1 cellular context compared by ENCODE assay signal in the genomic region with DNA sequence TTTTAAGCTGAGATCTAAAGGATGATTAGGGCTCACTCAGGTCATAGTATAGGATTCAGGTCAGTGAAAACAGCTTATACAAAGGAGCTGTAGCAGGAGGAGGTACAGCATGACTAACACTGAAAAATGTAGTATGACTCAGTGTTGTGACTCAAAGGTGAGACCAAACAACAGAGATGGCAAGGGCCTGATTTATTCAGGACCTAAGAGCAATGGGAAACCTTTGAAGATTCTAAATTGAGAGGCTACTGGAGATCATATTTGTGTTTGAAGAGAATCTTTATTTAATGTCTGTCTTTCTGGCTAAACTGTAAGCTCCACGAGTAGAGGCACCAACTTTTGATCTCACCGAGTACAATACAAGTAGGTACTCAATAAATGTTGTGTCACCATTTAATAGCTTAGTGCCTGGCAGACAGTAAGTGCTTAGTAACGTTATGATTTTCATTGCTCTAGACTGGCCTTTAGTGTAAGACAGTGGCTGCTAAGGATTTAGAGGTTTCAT.
TF ChIP-seq lines count a peak whose summit lies in the region.

No MANE protein-coding gene starts in this region.

TF ChIP-seq in HepG2, 621 proteins besides CTCF, POLR2A, EP300 and RAD21 (continued from another document and continues in another):
- TF ChIP-seq AHR (CRISPR knock-in tag; IDR thresholded peaks at IDR 0.05) (no peak), NR2F1 (CRISPR knock-in tag; IDR thresholded peaks at IDR 0.05) (peak in 1 of 2 experiments; percentile 83; a peak in 2 of 4 replicates), MED1 (CRISPR knock-in tag; IDR thresholded peaks at IDR 0.05) (peak; percentile 72), DPF2 (CRISPR knock-in tag; IDR thresholded peaks at IDR 0.05; ENCODE audit: borderline replicate concordance, low read depth) (peak; percentile 57; the same call in 1 of the 2 replicates), ZNF644 (CRISPR knock-in tag; IDR thresholded peaks at IDR 0.05; ENCODE audit: low read depth) (peak; percentile 53; the same call in 1 of the 2 replicates), RARA (CRISPR knock-in tag; IDR thresholded peaks at IDR 0.05) (peak; percentile 88), ZMYM3 (CRISPR knock-in tag; IDR thresholded peaks at IDR 0.05) (0 out of 2 replicates have a peak, but pooled peaks have one; percentile 18), ZNF652 (CRISPR knock-in tag; IDR thresholded peaks at IDR 0.05; ENCODE audit: borderline replicate concordance, low read depth) (peak; percentile 31; the same call in 1 of the 2 replicates), GABPA (IDR thresholded peaks at IDR 0.05; ENCODE audit: low read depth, low read length) (no peak), GABPA (CRISPR knock-in tag; IDR thresholded peaks at IDR 0.05; ENCODE audit: low read depth) (peak; percentile 30; the same call in 1 of the 2 replicates), CEBPG (CRISPR knock-in tag; IDR thresholded peaks at IDR 0.05) (peak; percentile 46; the same call in 1 of the 2 replicates), SOX5 (CRISPR knock-in tag; IDR thresholded peaks at IDR 0.05; ENCODE audit: borderline replicate concordance) (peak; percentile 79), TARDBP (CRISPR knock-in tag; IDR thresholded peaks at IDR 0.05) (0 out of 2 replicates have a peak, but pooled peaks have one; percentile 23), RCOR2 (CRISPR knock-in tag; IDR thresholded peaks at IDR 0.05) (peak; percentile 75), FOSL1 (CRISPR knock-in tag; IDR thresholded peaks at IDR 0.05; ENCODE audit: borderline replicate concordance) (peak; percentile 92), DMAP1 (CRISPR knock-in tag; IDR thresholded peaks at IDR 0.05) (no peak; the same call in 1 of the 2 replicates), ZNF788 (CRISPR knock-in tag; IDR thresholded peaks at IDR 0.05; ENCODE audit: borderline replicate concordance) (no peak), BCL6 (CRISPR knock-in tag; IDR thresholded peaks at IDR 0.05) (peak; percentile 65), HMG20B (CRISPR knock-in tag; conservative IDR thresholded peaks at IDR 0.05) (peak; percentile 72; the same call in 1 of the 2 replicates), HDAC1 (CRISPR knock-in tag; IDR thresholded peaks at IDR 0.05) (peak; percentile 35; the same call in 1 of the 2 replicates), SSRP1 (CRISPR knock-in tag; IDR thresholded peaks at IDR 0.05) (no peak), GATA4 (IDR thresholded peaks at IDR 0.05; ENCODE audit: borderline replicate concordance, low read depth) (no peak; the same call in 1 of the 2 replicates), FOXO1 (CRISPR knock-in tag; IDR thresholded peaks at IDR 0.05) (peak; percentile 75; the same call in 1 of the 2 replicates), NFYC (CRISPR knock-in tag; IDR thresholded peaks at IDR 0.05) (peak; percentile 13; the same call in 1 of the 2 replicates), MIXL1 (CRISPR knock-in tag; IDR thresholded peaks at IDR 0.05) (peak; percentile 50), KAT8 (CRISPR knock-in tag; IDR thresholded peaks at IDR 0.05) (peak; percentile 41; the same call in 1 of the 2 replicates), NR2F2 (IDR thresholded peaks at IDR 0.05; ENCODE audit: borderline replicate concordance, low read depth) (peak; percentile 65; the same call in 1 of the 2 replicates)
- TF ChIP-seq, protein P1, sequence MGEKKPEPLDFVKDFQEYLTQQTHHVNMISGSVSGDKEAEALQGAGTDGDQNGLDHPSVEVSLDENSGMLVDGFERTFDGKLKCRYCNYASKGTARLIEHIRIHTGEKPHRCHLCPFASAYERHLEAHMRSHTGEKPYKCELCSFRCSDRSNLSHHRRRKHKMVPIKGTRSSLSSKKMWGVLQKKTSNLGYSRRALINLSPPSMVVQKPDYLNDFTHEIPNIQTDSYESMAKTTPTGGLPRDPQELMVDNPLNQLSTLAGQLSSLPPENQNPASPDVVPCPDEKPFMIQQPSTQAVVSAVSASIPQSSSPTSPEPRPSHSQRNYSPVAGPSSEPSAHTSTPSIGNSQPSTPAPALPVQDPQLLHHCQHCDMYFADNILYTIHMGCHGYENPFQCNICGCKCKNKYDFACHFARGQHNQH (CRISPR knock-in tag; IDR thresholded peaks at IDR 0.05), result peak; percentile 71; the same call in 1 of the 2 replicates
- TF ChIP-seq, protein P2, sequence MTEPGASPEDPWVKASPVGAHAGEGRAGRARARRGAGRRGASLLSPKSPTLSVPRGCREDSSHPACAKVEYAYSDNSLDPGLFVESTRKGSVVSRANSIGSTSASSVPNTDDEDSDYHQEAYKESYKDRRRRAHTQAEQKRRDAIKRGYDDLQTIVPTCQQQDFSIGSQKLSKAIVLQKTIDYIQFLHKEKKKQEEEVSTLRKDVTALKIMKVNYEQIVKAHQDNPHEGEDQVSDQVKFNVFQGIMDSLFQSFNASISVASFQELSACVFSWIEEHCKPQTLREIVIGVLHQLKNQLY (CRISPR knock-in tag; IDR thresholded peaks at IDR 0.05), result peak; percentile 44; the same call in 1 of the 2 replicates
- TF ChIP-seq, protein P3, sequence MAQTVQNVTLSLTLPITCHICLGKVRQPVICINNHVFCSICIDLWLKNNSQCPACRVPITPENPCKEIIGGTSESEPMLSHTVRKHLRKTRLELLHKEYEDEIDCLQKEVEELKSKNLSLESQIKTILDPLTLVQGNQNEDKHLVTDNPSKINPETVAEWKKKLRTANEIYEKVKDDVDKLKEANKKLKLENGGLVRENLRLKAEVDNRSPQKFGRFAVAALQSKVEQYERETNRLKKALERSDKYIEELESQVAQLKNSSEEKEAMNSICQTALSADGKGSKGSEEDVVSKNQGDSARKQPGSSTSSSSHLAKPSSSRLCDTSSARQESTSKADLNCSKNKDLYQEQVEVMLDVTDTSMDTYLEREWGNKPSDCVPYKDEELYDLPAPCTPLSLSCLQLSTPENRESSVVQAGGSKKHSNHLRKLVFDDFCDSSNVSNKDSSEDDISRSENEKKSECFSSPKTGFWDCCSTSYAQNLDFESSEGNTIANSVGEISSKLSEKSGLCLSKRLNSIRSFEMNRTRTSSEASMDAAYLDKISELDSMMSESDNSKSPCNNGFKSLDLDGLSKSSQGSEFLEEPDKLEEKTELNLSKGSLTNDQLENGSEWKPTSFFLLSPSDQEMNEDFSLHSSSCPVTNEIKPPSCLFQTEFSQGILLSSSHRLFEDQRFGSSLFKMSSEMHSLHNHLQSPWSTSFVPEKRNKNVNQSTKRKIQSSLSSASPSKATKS (CRISPR knock-in tag; IDR thresholded peaks at IDR 0.05), result no peak
- TF ChIP-seq, protein P4, sequence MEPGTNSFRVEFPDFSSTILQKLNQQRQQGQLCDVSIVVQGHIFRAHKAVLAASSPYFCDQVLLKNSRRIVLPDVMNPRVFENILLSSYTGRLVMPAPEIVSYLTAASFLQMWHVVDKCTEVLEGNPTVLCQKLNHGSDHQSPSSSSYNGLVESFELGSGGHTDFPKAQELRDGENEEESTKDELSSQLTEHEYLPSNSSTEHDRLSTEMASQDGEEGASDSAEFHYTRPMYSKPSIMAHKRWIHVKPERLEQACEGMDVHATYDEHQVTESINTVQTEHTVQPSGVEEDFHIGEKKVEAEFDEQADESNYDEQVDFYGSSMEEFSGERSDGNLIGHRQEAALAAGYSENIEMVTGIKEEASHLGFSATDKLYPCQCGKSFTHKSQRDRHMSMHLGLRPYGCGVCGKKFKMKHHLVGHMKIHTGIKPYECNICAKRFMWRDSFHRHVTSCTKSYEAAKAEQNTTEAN (CRISPR knock-in tag; conservative IDR thresholded peaks at IDR 0.05), result 0 out of 2 replicates have a peak, but pooled peaks have one; percentile 28
- TF ChIP-seq, protein P5, sequence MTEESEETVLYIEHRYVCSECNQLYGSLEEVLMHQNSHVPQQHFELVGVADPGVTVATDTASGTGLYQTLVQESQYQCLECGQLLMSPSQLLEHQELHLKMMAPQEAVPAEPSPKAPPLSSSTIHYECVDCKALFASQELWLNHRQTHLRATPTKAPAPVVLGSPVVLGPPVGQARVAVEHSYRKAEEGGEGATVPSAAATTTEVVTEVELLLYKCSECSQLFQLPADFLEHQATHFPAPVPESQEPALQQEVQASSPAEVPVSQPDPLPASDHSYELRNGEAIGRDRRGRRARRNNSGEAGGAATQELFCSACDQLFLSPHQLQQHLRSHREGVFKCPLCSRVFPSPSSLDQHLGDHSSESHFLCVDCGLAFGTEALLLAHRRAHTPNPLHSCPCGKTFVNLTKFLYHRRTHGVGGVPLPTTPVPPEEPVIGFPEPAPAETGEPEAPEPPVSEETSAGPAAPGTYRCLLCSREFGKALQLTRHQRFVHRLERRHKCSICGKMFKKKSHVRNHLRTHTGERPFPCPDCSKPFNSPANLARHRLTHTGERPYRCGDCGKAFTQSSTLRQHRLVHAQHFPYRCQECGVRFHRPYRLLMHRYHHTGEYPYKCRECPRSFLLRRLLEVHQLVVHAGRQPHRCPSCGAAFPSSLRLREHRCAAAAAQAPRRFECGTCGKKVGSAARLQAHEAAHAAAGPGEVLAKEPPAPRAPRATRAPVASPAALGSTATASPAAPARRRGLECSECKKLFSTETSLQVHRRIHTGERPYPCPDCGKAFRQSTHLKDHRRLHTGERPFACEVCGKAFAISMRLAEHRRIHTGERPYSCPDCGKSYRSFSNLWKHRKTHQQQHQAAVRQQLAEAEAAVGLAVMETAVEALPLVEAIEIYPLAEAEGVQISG (CRISPR knock-in tag; IDR thresholded peaks at IDR 0.05), result no peak
- TF ChIP-seq, protein P6, sequence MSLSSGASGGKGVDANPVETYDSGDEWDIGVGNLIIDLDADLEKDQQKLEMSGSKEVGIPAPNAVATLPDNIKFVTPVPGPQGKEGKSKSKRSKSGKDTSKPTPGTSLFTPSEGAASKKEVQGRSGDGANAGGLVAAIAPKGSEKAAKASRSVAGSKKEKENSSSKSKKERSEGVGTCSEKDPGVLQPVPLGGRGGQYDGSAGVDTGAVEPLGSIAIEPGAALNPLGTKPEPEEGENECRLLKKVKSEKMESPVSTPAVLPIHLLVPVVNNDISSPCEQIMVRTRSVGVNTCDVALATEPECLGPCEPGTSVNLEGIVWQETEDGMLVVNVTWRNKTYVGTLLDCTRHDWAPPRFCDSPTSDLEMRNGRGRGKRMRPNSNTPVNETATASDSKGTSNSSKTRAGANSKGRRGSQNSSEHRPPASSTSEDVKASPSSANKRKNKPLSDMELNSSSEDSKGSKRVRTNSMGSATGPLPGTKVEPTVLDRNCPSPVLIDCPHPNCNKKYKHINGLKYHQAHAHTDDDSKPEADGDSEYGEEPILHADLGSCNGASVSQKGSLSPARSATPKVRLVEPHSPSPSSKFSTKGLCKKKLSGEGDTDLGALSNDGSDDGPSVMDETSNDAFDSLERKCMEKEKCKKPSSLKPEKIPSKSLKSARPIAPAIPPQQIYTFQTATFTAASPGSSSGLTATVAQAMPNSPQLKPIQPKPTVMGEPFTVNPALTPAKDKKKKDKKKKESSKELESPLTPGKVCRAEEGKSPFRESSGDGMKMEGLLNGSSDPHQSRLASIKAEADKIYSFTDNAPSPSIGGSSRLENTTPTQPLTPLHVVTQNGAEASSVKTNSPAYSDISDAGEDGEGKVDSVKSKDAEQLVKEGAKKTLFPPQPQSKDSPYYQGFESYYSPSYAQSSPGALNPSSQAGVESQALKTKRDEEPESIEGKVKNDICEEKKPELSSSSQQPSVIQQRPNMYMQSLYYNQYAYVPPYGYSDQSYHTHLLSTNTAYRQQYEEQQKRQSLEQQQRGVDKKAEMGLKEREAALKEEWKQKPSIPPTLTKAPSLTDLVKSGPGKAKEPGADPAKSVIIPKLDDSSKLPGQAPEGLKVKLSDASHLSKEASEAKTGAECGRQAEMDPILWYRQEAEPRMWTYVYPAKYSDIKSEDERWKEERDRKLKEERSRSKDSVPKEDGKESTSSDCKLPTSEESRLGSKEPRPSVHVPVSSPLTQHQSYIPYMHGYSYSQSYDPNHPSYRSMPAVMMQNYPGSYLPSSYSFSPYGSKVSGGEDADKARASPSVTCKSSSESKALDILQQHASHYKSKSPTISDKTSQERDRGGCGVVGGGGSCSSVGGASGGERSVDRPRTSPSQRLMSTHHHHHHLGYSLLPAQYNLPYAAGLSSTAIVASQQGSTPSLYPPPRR (CRISPR knock-in tag; IDR thresholded peaks at IDR 0.05; ENCODE audit: borderline replicate concordance), result peak; percentile 44; the same call in 1 of the 2 replicates
- TF ChIP-seq, protein P7, sequence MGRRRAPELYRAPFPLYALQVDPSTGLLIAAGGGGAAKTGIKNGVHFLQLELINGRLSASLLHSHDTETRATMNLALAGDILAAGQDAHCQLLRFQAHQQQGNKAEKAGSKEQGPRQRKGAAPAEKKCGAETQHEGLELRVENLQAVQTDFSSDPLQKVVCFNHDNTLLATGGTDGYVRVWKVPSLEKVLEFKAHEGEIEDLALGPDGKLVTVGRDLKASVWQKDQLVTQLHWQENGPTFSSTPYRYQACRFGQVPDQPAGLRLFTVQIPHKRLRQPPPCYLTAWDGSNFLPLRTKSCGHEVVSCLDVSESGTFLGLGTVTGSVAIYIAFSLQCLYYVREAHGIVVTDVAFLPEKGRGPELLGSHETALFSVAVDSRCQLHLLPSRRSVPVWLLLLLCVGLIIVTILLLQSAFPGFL (CRISPR knock-in tag; IDR thresholded peaks at IDR 0.05), result no peak
- TF ChIP-seq, protein P8, sequence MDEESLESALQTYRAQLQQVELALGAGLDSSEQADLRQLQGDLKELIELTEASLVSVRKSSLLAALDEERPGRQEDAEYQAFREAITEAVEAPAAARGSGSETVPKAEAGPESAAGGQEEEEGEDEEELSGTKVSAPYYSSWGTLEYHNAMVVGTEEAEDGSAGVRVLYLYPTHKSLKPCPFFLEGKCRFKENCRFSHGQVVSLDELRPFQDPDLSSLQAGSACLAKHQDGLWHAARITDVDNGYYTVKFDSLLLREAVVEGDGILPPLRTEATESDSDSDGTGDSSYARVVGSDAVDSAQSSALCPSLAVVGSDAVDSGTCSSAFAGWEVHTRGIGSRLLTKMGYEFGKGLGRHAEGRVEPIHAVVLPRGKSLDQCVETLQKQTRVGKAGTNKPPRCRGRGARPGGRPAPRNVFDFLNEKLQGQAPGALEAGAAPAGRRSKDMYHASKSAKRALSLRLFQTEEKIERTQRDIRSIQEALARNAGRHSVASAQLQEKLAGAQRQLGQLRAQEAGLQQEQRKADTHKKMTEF (CRISPR knock-in tag; IDR thresholded peaks at IDR 0.05), result 0 out of 2 replicates have a peak, but pooled peaks have one; percentile 45
- TF ChIP-seq, protein P9, sequence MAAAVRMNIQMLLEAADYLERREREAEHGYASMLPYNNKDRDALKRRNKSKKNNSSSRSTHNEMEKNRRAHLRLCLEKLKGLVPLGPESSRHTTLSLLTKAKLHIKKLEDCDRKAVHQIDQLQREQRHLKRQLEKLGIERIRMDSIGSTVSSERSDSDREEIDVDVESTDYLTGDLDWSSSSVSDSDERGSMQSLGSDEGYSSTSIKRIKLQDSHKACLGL (CRISPR knock-in tag; IDR thresholded peaks at IDR 0.05), result no peak
- TF ChIP-seq, protein P10, sequence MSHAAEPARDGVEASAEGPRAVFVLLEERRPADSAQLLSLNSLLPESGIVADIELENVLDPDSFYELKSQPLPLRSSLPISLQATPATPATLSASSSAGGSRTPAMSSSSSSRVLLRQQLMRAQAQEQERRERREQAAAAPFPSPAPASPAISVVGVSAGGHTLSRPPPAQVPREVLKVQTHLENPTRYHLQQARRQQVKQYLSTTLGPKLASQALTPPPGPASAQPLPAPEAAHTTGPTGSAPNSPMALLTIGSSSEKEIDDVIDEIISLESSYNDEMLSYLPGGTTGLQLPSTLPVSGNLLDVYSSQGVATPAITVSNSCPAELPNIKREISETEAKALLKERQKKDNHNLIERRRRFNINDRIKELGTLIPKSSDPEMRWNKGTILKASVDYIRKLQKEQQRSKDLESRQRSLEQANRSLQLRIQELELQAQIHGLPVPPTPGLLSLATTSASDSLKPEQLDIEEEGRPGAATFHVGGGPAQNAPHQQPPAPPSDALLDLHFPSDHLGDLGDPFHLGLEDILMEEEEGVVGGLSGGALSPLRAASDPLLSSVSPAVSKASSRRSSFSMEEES (CRISPR knock-in tag; IDR thresholded peaks at IDR 0.05), result 0 out of 2 replicates have a peak, but pooled peaks have one; percentile 43
- TF ChIP-seq, protein P11, sequence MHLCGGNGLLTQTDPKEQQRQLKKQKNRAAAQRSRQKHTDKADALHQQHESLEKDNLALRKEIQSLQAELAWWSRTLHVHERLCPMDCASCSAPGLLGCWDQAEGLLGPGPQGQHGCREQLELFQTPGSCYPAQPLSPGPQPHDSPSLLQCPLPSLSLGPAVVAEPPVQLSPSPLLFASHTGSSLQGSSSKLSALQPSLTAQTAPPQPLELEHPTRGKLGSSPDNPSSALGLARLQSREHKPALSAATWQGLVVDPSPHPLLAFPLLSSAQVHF (CRISPR knock-in tag; IDR thresholded peaks at IDR 0.05), result no peak
